ENCODE assay signal across 19 cellular contexts in the genomic region with DNA sequence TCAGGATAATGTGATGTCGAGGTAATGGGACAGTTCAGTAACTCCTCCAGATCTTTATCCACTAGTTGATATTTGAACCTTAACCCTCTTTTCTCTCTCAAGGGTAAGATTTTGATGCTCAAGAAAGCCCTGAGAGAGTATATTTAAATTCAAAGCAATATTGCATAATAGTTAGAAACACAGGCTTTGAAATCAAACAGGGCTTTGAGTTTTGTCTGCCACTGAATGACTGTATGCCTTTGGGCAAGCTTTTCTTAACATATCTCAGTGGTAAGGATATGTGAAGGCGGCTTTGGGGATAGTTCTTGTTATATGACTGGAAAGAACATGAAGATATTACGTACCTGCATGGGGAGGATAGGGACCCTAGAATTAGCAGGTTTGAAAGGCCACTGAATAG. TPM values are rescaled to one million over a fixed set of nuclear protein-coding genes. Genes with fewer than 3 reads are reported as not detected.
DNase-seq lines count a peak whose midpoint lies in the region; ATAC-seq, FAIRE-seq and TF ChIP-seq lines count a peak whose summit lies in the region.
"Had no signal": no experiment of that assay in that cellular context is flagged by ENCODE, and none has a peak within 500 bp of the region (broad histone marks: within the 10 kb centered on the region; RNA-seq: fewer than 3 reads in every experiment).

No MANE protein-coding gene starts in this region.

- H3K36me3 ChIP-seq in K562 (ENCODE audit: control insufficient read depth, insufficient read depth, low read length), result peaks cover 93% of the 10 kb centered on the region
- H3K36me3 ChIP-seq in heart right ventricle, result peaks cover 0 to 97% (median 45%) of the 10 kb centered on the region in 9 donors
- H3K36me3 ChIP-seq in osteoblast (ENCODE audit: insufficient read depth, low read length), result peaks cover 70% of the 10 kb centered on the region

- BruUV-seq in K562 (replicated peaks; lab: Mats Ljungman, UMichigan), result no TSS peak

- H3K36me3 Mint-ChIP-seq in HFFc6 (ENCODE audit: low read depth), result peaks cover 61% of the 10 kb centered on the region
- peaks cover 53% of the 10 kb centered on the region for H3K36me3 Mint-ChIP-seq in type B pancreatic cell

- H3K4me3 Mint-ChIP-seq in HFFc6, result peak overlapping the region; percentile 11; the same call in 1 of the 2 replicates
- H3K4me3 Mint-ChIP-seq in type B pancreatic cell, result peak overlapping the region; percentile 4
- H3K4me3 Mint-ChIP-seq: CD8-positive, alpha-beta memory T cell had no signal

- H3K4me3 ChIP-seq in K562, result no peak overlapping the region
- H3K4me3 ChIP-seq in heart right ventricle, result no peak overlapping the region
- no peak overlapping the region for H3K4me3 ChIP-seq in osteoblast (ENCODE audit: insufficient read depth, low read length)
- H3K4me3 ChIP-seq: MG63 had no signal

- H4K20me1 ChIP-seq in K562 (replicated peaks; ENCODE audit: control insufficient read depth, insufficient read depth, low read length) (no peaks in the 10 kb centered on the region), osteoblast (ENCODE audit: insufficient read depth, low read length) (peaks cover 5% of the 10 kb centered on the region)

- H3K27ac Mint-ChIP-seq in HFFc6 (no peak overlapping the region; the same call in 1 of the 2 replicates), type B pancreatic cell (no peak overlapping the region)
- H3K27ac Mint-ChIP-seq: CD8-positive, alpha-beta memory T cell had no signal

- H2AFZ ChIP-seq in K562 (ENCODE audit: low read depth, low read length) (no peak overlapping the region), osteoblast (ENCODE audit: low read length) (no peak overlapping the region)

- DNase-seq in HFFc6 (no peak), K562 (ENCODE audit: extremely low read depth in 1 of 4, low spot score in 3 of 4) (no peak), foreskin melanocyte (peak; percentile 55), type B pancreatic cell (ENCODE audit: extremely low spot score, unreplicated experiment) (no peak), heart right ventricle (no peak), osteoblast (ENCODE audit: insufficient read length, low spot score, missing footprints) (no peak), RWPE1 (ENCODE audit: low spot score) (no peak)
- DNase-seq: CD8-positive, alpha-beta memory T cell; DMS 273 treated with DMSO at 0.1 percent for 48 hours; EL; H7; KBM-7; MG63; NCI-H1105 treated with DMSO at 0.1 percent for 48 hours; NCI-H2029; NCI-H2171 treated with DMSO at 0.1 percent for 48 hours; NCI-H774; SHP77 treated with DMSO at 0.1 percent for 48 hours had no signal

- no peak overlapping the region for H3K4me2 ChIP-seq in K562 (ENCODE audit: insufficient read depth, low read length)
- H3K4me2 ChIP-seq in osteoblast (ENCODE audit: insufficient read depth, low read length), result no peak overlapping the region

- ATAC-seq in K562 (peak; percentile 9), heart right ventricle (no peak)

- peaks cover 16% of the 10 kb centered on the region; the same call in 2 of the 3 replicates for H3K79me2 ChIP-seq in K562 (ENCODE audit: control insufficient read depth, insufficient read depth, low read length)
- H3K79me2 ChIP-seq in osteoblast (ENCODE audit: insufficient read depth, low read length), result peaks cover 70% of the 10 kb centered on the region

- H3K4me1 Mint-ChIP-seq in HFFc6 (ENCODE audit: low read depth) (peaks cover 73% of the 10 kb centered on the region), type B pancreatic cell (ENCODE audit: unreplicated experiment) (peaks cover 34% of the 10 kb centered on the region)

- H3K27ac ChIP-seq in K562 (ENCODE audit: extremely low read depth, low read depth, low read length) (no peak overlapping the region), heart right ventricle (no peak overlapping the region), osteoblast (ENCODE audit: low read depth, low read length) (no peak overlapping the region), RWPE1 (no peak overlapping the region)

- TF ChIP-seq POLR2A in K562 (conservative IDR thresholded peaks at IDR 0.05), result no peak

- intact Hi-C loops in K562 (cut with micrococcal nuclease) (loop anchor here (5.0 kb wide), 1 partner anchor 140 kb away; no protein-coding TSS in a partner anchor), heart right ventricle (cut with DNase I) (loop anchor here in 7 of 10 donors (5.0 to 10.0 kb wide), 3 partner anchors 158 to 172 kb away; no protein-coding TSS in a partner anchor)

- H3K27me3 Mint-ChIP-seq in HFFc6 (ENCODE audit: insufficient read depth) (no peaks in the 10 kb centered on the region), type B pancreatic cell (no peaks in the 10 kb centered on the region)
- H3K27me3 Mint-ChIP-seq: CD8-positive, alpha-beta memory T cell had no signal

- no peaks in the 10 kb centered on the region for H3K27me3 ChIP-seq in K562 (ENCODE audit: control insufficient read depth in 2 of 2, insufficient read depth in 2 of 2, low read length in 2 of 2)
- no peaks in the 10 kb centered on the region for H3K27me3 ChIP-seq in heart right ventricle
- no peaks in the 10 kb centered on the region for H3K27me3 ChIP-seq in osteoblast (ENCODE audit: insufficient read depth, low read length)
- H3K27me3 ChIP-seq: MG63 had no signal

- H3K9ac ChIP-seq in K562 (ENCODE audit: insufficient read depth in 1 of 2, low read depth in 2 of 2, low read length in 2 of 2), result no peak overlapping the region

- H3K9me1 ChIP-seq in K562 (ENCODE audit: control insufficient read depth, insufficient read depth, low read length), result no peaks in the 10 kb centered on the region

- CTCF ChIA-PET in K562 (lab: Yijun Ruan, JAX; ENCODE audit: low intra/inter-chr PET ratio), result interaction anchor here (0.5 to 2.9 kb wide), 2 partner anchors 150 to 160 kb away, joined by 3 to 23 read pairs; no protein-coding TSS in a partner anchor
- CTCF ChIA-PET in RWPE1 (lab: Yijun Ruan, JAX), result no interaction called here

- in situ Hi-C loops in K562 (cut with MboI), result no loop called here

- TF ChIP-seq EP300 in K562 (IDR thresholded peaks at IDR 0.05; ENCODE audit: low read length), result no peak

- 95% methylated on average over 3 of the region's 3 CpGs for WGBS in K562 (ENCODE audit: insufficient coverage, low coverage, missing lambda C conversion rate)
- WGBS in heart right ventricle, 2 donors, result 71 to 86% methylated on average over 3 of the region's 3 CpGs

- TF ChIP-seq RAD21 in K562 (CRISPR knock-in tag; conservative IDR thresholded peaks at IDR 0.05 in 1 of 2, IDR thresholded peaks at IDR 0.05 in 1 of 2), result no peak

- no peak for TF ChIP-seq CTCF in HFFc6 (IDR thresholded peaks at IDR 0.05)
- no peak for TF ChIP-seq CTCF in K562 (IDR thresholded peaks at IDR 0.05 in 2 of 3, conservative IDR thresholded peaks at IDR 0.05 in 1 of 3; ENCODE audit: insufficient read depth in 2 of 3, low read depth in 1 of 3, low read length in 3 of 3)
- TF ChIP-seq CTCF in type B pancreatic cell (conservative IDR thresholded peaks at IDR 0.05), result no peak
- TF ChIP-seq CTCF in heart right ventricle (IDR thresholded peaks at IDR 0.05), result no peak
- TF ChIP-seq CTCF in osteoblast (IDR thresholded peaks at IDR 0.05; ENCODE audit: extremely low read depth, low read depth, low read length), result no peak
- TF ChIP-seq CTCF in RWPE1 (conservative IDR thresholded peaks at IDR 0.05; ENCODE audit: low read depth), result no peak

- FAIRE-seq in K562 (lab: Jason Lieb, UNC), result no peak
- FAIRE-seq: HTR-8/SVneo had no signal

- H3K9me3 Mint-ChIP-seq in HFFc6 (no peaks in the 10 kb centered on the region), type B pancreatic cell (no peaks in the 10 kb centered on the region)
- H3K9me3 Mint-ChIP-seq: CD8-positive, alpha-beta memory T cell had no signal

- H3K4me1 ChIP-seq in K562 (replicated peaks in 1 of 2; ENCODE audit: control insufficient read depth in 2 of 2, insufficient read depth in 2 of 2, low read length in 2 of 2) (peaks cover 0 to 7% of the 10 kb centered on the region in 2 experiments; a peak in 2 of 5 replicates), heart right ventricle (peaks cover 0 to 83% (median 57%) of the 10 kb centered on the region in 9 donors), osteoblast (ENCODE audit: insufficient read depth, low read length) (no peaks in the 10 kb centered on the region)

- H3K9me3 ChIP-seq in K562 (replicated peaks; ENCODE audit: control insufficient read depth, insufficient read depth, low read depth, low read length) (no peaks in the 10 kb centered on the region), heart right ventricle (no peaks in the 10 kb centered on the region), osteoblast (ENCODE audit: low read depth, low read length) (no peaks in the 10 kb centered on the region)
- H3K9me3 ChIP-seq: MG63 had no signal

- POLR2A ChIA-PET in K562 (lab: Yijun Ruan, JAX), result interaction anchor here (0.7 to 1.2 kb wide), 2 partner anchors 10 to 12 kb away, joined by 3 read pairs; no protein-coding TSS in a partner anchor
- POLR2A ChIA-PET in RWPE1 (lab: Yijun Ruan, JAX; ENCODE audit: low non-redundant PET), result no interaction called here

TF ChIP-seq in K562, 482 proteins besides CTCF, POLR2A, EP300 and RAD21 (continues in another document):
- TF ChIP-seq CEBPB (tag; IDR thresholded peaks at IDR 0.05), result peak; percentile 66; the same call in 1 of the 2 replicates
- no peak for TF ChIP-seq CEBPG (CRISPR knock-in tag; IDR thresholded peaks at IDR 0.05)
- TF ChIP-seq CEBPG (tag; conservative IDR thresholded peaks at IDR 0.05 in 1 of 2, IDR thresholded peaks at IDR 0.05 in 1 of 2), result peak; percentile 16 to 74; a peak in 2 of 4 replicates

RNA-seq across cellular contexts. Expression of a gene that starts 11.1 kb away (rescaled TPM):
- total RNA-seq in HFFc6 (2021; fragmentation: NEBNext Ultra II Directional; extraction: Animal tissue kit (Norgen Biotek cat#: 25700)), result 100 to 1,000 TPM; 205 to 257 (median 235) TPM
- total RNA-seq in K562 (2011; cell fraction: chromatin; rRNA removed; ENCODE audit: low replicate concordance), result 48.8 and 150 TPM in 2 replicates
- 22.3 and 36.3 TPM in 2 replicates for total RNA-seq in K562 (2011; cell fraction: nucleolus; rRNA removed)
- 55.5 and 94.2 TPM in 2 replicates for total RNA-seq in K562 (2011; cell fraction: nucleoplasm; rRNA removed)
- total RNA-seq in K562 (2014; rRNA removed), result 38.3 and 40.9 TPM in 2 replicates
- total RNA-seq in K562 (2014; rRNA removed; fragmentation: Illumina TruSeq; extraction: Trizol), result 62.8 and 75.6 TPM in 2 replicates
- total RNA-seq in K562 (2015; rRNA removed; fragmentation: Illumina TruSeq; extraction: Trizol), result 60.5 and 63.6 TPM in 2 replicates
- 77.8 and 89.2 TPM in 2 replicates for total RNA-seq in K562 (2021)
- 39.6 and 52.0 TPM in 2 replicates for polyA plus RNA-seq in K562 (2011; rRNA removed)
- polyA plus RNA-seq in K562 (2011; cell fraction: cytosol; rRNA removed), result 14.5 and 19.9 TPM in 2 replicates
- 55.9 and 59.1 TPM in 2 replicates for polyA plus RNA-seq in K562 (2011; cell fraction: nucleus; rRNA removed)
- 30.6 and 51.9 TPM in 2 replicates for polyA plus RNA-seq in K562 (2012)
- polyA plus RNA-seq in K562 (2014; fragmentation: Illumina TruSeq; extraction: Trizol), result 48.6 and 64.6 TPM in 2 replicates
- 10 to 100 TPM; 18.5 to 20.3 TPM for polyA plus RNA-seq in K562 (2014; fragmentation: Nextera tagmentation; extraction: Ambion mirVana)
- polyA plus RNA-seq in K562 (2014; rRNA removed), result 42.5 and 44.2 TPM in 2 replicates
- polyA minus RNA-seq in K562 (2011; rRNA and poly(A)+ RNA removed), result 67.7 and 75.5 TPM in 2 replicates
- 29.8 and 31.0 TPM in 2 replicates for polyA minus RNA-seq in K562 (2011; cell fraction: cytosol; rRNA and poly(A)+ RNA removed)
- 64.8 and 112 TPM in 2 replicates for polyA minus RNA-seq in K562 (2011; cell fraction: nucleus; rRNA and poly(A)+ RNA removed)
- 109 and 137 TPM in 2 replicates for total RNA-seq in type B pancreatic cell (ENCODE audit: low replicate concordance)
- 10 to 100 TPM; 49.5 to 86.6 (median 67.9) TPM for total RNA-seq in heart right ventricle
- polyA plus RNA-seq in heart right ventricle, result 100 to 1,000 TPM in 1 of 2 donors, 10 to 100 TPM in 1; 30.6 to 119 TPM
- total RNA-seq in osteoblast, result 99.6 and 108 TPM in 2 replicates
